Comparison of ENCODE assay signal across 8 cellular contexts in genomic region chr4:8439914-8440490, GRCh38. TPM values are rescaled to one million over a fixed set of nuclear protein-coding genes. Genes with fewer than 3 reads are reported as not detected.
A peak's percentile ranks its signal among the peaks of the same experiment; 100 is the strongest.
DNase-seq lines count a peak whose midpoint lies in the region; ATAC-seq and TF ChIP-seq lines count a peak whose summit lies in the region.

No MANE protein-coding gene starts in this region.

- DNase-seq in Calu3 (no peak), WTC11 (ENCODE audit: low spot score) (no peak), fibroblast of villous mesenchyme (ENCODE audit: low read depth) (no peak), trophoblast cell (peak; percentile 40 to 74), HK-2 (ENCODE audit: unreplicated experiment) (no peak)
- DNase-seq in effector CD4-positive, alpha-beta T cell, result no peak

- H2BK120ac ChIP-seq in trophoblast cell (ENCODE audit: insufficient read depth, low read length, poor library complexity), result peak overlapping the region; percentile 71

- peak overlapping the region; percentile 82 for H3K4me3 Mint-ChIP-seq in Calu3 (ENCODE audit: low read depth, unreplicated experiment)
- peak overlapping the region; percentile 79 for H3K4me3 Mint-ChIP-seq in WTC11

- H3K14ac ChIP-seq in trophoblast cell (ENCODE audit: low read length), result peak overlapping the region; percentile 91

- peak overlapping the region; percentile 71 for H2BK5ac ChIP-seq in trophoblast cell (ENCODE audit: low read depth, low read length, poor library complexity)

- peak overlapping the region; percentile 33 for H3K4ac ChIP-seq in trophoblast cell (ENCODE audit: low read depth, low read length)

- peak overlapping the region; percentile 92 for H2AFZ ChIP-seq in trophoblast cell (ENCODE audit: insufficient read depth, low read length, poor library complexity)

- no peaks in the 10 kb centered on the region for H3K9me3 ChIP-seq in trophoblast cell (ENCODE audit: insufficient read depth, low read depth, low read length)

- peak overlapping the region; percentile 70 for H3K9ac ChIP-seq in trophoblast cell (ENCODE audit: low read length)

- H3K4me3 ChIP-seq in fibroblast of villous mesenchyme (ENCODE audit: low read depth, low read length), result peak overlapping the region; percentile 92
- H3K4me3 ChIP-seq in trophoblast cell (ENCODE audit: low read depth, low read length), result peak overlapping the region; percentile 87

- peak overlapping the region; percentile 99 for H3K4me2 ChIP-seq in trophoblast cell (ENCODE audit: low read length)

- ATAC-seq in GM21367 (IDR thresholded peaks at IDR 0.05; ENCODE audit: unreplicated experiment) (peak; percentile 24), HG03571 (IDR thresholded peaks at IDR 0.05; ENCODE audit: unreplicated experiment) (peak; percentile 23), WTC11 (no peak; the same call in 1 of the 2 replicates)

- H3K27me3 Mint-ChIP-seq in Calu3 (ENCODE audit: unreplicated experiment) (no peaks in the 10 kb centered on the region), WTC11 (ENCODE audit: low read depth) (no peaks in the 10 kb centered on the region; the same call in 1 of the 2 replicates)

- WGBS in trophoblast cell (ENCODE audit: extremely low coverage, insufficient coverage, insufficient read length), result no CpG with 5 or more reads among the region's 12 CpGs

- H3K79me2 ChIP-seq in trophoblast cell (ENCODE audit: control insufficient read depth, insufficient read depth, low read length, poor library complexity), result peaks cover 8% of the 10 kb centered on the region

- H4K91ac ChIP-seq in trophoblast cell (ENCODE audit: low read depth, low read length), result peak overlapping the region; percentile 88

- peak overlapping the region; percentile 89 for H3K18ac ChIP-seq in trophoblast cell (ENCODE audit: low read length)

- CTCF ChIA-PET in Calu3 (lab: Charles Lee), result interaction anchor here (1.0 kb wide), 1 partner anchor 12 kb away, joined by 4 read pairs; no protein-coding TSS in a partner anchor
- CTCF ChIA-PET in WTC11 (lab: Charles Lee), result interaction anchor here (1.6 kb wide), 1 partner anchor 11 kb away, joined by 5 read pairs; no protein-coding TSS in a partner anchor

- peak overlapping the region; percentile 35 for H2AK5ac ChIP-seq in trophoblast cell (ENCODE audit: low read length)

- no peak for TF ChIP-seq CTCF in Calu3 (IDR thresholded peaks at IDR 0.05; ENCODE audit: unreplicated experiment)
- TF ChIP-seq CTCF in WTC11 (IDR thresholded peaks at IDR 0.05), result no peak
- no peak for TF ChIP-seq CTCF in fibroblast of villous mesenchyme (IDR thresholded peaks at IDR 0.05; ENCODE audit: insufficient read depth, low read depth, low read length)

- peaks cover 10% of the 10 kb centered on the region for H3K79me1 ChIP-seq in trophoblast cell (ENCODE audit: low read length)

- intact Hi-C loops in Calu3 (cut with micrococcal nuclease; ENCODE audit: unreplicated experiment), result no loop called here

- H3K27me3 ChIP-seq in trophoblast cell (ENCODE audit: insufficient read depth, low read length), result no peaks in the 10 kb centered on the region

- H4K12ac ChIP-seq in trophoblast cell (ENCODE audit: low read depth, low read length), result peak overlapping the region; percentile 90

- peaks cover 5 to 23% of the 10 kb centered on the region in 2 experiments for H3K4me1 ChIP-seq in trophoblast cell (ENCODE audit: control insufficient read depth in 1 of 2, insufficient read depth in 2 of 2, low read length in 2 of 2)

- H3K9me3 Mint-ChIP-seq in Calu3 (ENCODE audit: low read depth, unreplicated experiment), result no peaks in the 10 kb centered on the region
- H3K9me3 Mint-ChIP-seq in WTC11, result peaks cover 12% of the 10 kb centered on the region

- H4K8ac ChIP-seq in trophoblast cell (ENCODE audit: low read depth, low read length), result peak overlapping the region; percentile 95

- no peaks in the 10 kb centered on the region for H3K36me3 ChIP-seq in trophoblast cell (ENCODE audit: control insufficient read depth in 1 of 2, insufficient read depth in 2 of 2, low read length in 2 of 2)

- TSS peak; percentile 87 for BruUV-seq in Calu3 (replicated peaks; lab: Mats Ljungman, UMichigan)

- H3K36me3 Mint-ChIP-seq in Calu3 (ENCODE audit: insufficient read depth, unreplicated experiment) (peaks cover 24% of the 10 kb centered on the region), WTC11 (0 out of 2 replicates have a peak, but pooled peaks cover 4% of the 10 kb centered on the region)

- H3K23ac ChIP-seq in trophoblast cell (ENCODE audit: low read length), result no peak overlapping the region

- peak overlapping the region; percentile 8 for H2BK12ac ChIP-seq in trophoblast cell (ENCODE audit: low read length)

- H3K27ac Mint-ChIP-seq in Calu3 (ENCODE audit: unreplicated experiment), result peak overlapping the region; percentile 96
- peak overlapping the region; percentile 96 for H3K27ac Mint-ChIP-seq in WTC11

- peaks cover 21% of the 10 kb centered on the region for H3K4me1 Mint-ChIP-seq in Calu3 (ENCODE audit: low read depth, unreplicated experiment)
- H3K4me1 Mint-ChIP-seq in WTC11, result peaks cover 53% of the 10 kb centered on the region

- POLR2A ChIA-PET in WTC11 (lab: Charles Lee), result no interaction called here

- H3K27ac ChIP-seq in trophoblast cell (ENCODE audit: low read depth, low read length), result peak overlapping the region; percentile 79

TF ChIP-seq in WTC11, 78 proteins besides CTCF, POLR2A, EP300 and RAD21:
- TF ChIP-seq ZNF532 (CRISPR knock-in tag; IDR thresholded peaks at IDR 0.05; ENCODE audit: borderline replicate concordance), result no peak
- TF ChIP-seq GABPB1 (CRISPR knock-in tag; IDR thresholded peaks at IDR 0.05), result peak; percentile 76

RNA-seq across cellular contexts. Expression of gene ACOX3, which starts 0.5 kb away (rescaled TPM):
- total RNA-seq in Calu3 (2022), result 11.0 and 12.1 TPM in 2 replicates
- total RNA-seq in WTC11 (2021), result 10.6 to 10.7 TPM (median 10.6 TPM) in 3 replicates
- total RNA-seq in fibroblast of villous mesenchyme, result 26.8 and 32.5 TPM in 2 replicates
- polyA plus RNA-seq in trophoblast cell (2013), result 21.5 and 23.3 TPM in 2 replicates

RNA-seq across cellular contexts. Expression of gene TRMT44, which starts 0.6 kb away (rescaled TPM):
- 21.5 and 37.6 TPM in 2 replicates for total RNA-seq in Calu3 (2022)
- 25.6 to 29.6 TPM (median 28.4 TPM) in 3 replicates for total RNA-seq in WTC11 (2021)
- 17.4 and 19.4 TPM in 2 replicates for total RNA-seq in fibroblast of villous mesenchyme
- polyA plus RNA-seq in trophoblast cell (2013), result 16.7 and 17.7 TPM in 2 replicates

Comparison
In these comparisons a context has a peak if more than half of its experiments do, and no peak if none do; other contexts are left out.
1. DNase-seq: peak in trophoblast cell (2 of 2); none in Calu3 (single experiment), WTC11 (single experiment), fibroblast of villous mesenchyme (single experiment), effector CD4-positive, alpha-beta T cell (single experiment) and HK-2 (single experiment).